ENCODE assay signal across 8 cellular contexts in genomic region chr1:37476460-37477197, GRCh38.
A peak's percentile ranks its signal among the peaks of the same experiment; 100 is the strongest.
DNase-seq lines count a peak whose midpoint lies in the region; TF ChIP-seq lines count a peak whose summit lies in the region.

No MANE protein-coding gene starts in this region.

- H3F3A ChIP-seq in DOHH2 (ENCODE audit: control insufficient read depth, insufficient read depth), result peaks cover 19% of the 10 kb centered on the region

- H3K9me3 ChIP-seq in DOHH2 (ENCODE audit: control insufficient read depth, insufficient read depth, low read length), result no peaks in the 10 kb centered on the region
- no peaks in the 10 kb centered on the region for H3K9me3 ChIP-seq in iPS-20b (ENCODE audit: insufficient read depth, low read depth, low read length)

- no peak overlapping the region for H2AFZ ChIP-seq in KMS-11 (ENCODE audit: low read depth)

- H3K79me2 ChIP-seq in DOHH2 (ENCODE audit: control insufficient read depth, low read length), result peaks cover 61% of the 10 kb centered on the region
- H3K79me2 ChIP-seq in KMS-11 (ENCODE audit: insufficient read depth, low read depth), result peaks cover 59% of the 10 kb centered on the region

- DNase-seq in astrocyte of the cerebellum (ENCODE audit: low read depth) (no peak), NCI-H1417 (lab: John Stamatoyannopoulos, UW) (no peak), NAMALWA (ENCODE audit: low spot score) (no peak), OCI-M2 (lab: John Stamatoyannopoulos, UW; ENCODE audit: unreplicated experiment) (no peak)

- in situ Hi-C loops in astrocyte of the cerebellum (cut with HindIII; ENCODE audit: low sequenced_read_pairs), result no loop called here

- H3K4me3 ChIP-seq in DOHH2 (ENCODE audit: low read length), result peak overlapping the region; percentile 95
- H3K4me3 ChIP-seq in KMS-11 (IDR thresholded peaks at IDR 0.05; ENCODE audit: insufficient read depth, low read depth, low read length), result peak overlapping the region; percentile 46
- peak overlapping the region; percentile 54 for H3K4me3 ChIP-seq in astrocyte of the cerebellum (ENCODE audit: low read depth, low read length)
- peak overlapping the region; percentile 47; the same call in 1 of the 2 replicates for H3K4me3 ChIP-seq in iPS-20b (ENCODE audit: low read length)
- H3K4me3 ChIP-seq in skin epidermis, result peak overlapping the region; percentile 70 to 92 (median 84)

- H3K36me3 ChIP-seq in DOHH2 (ENCODE audit: control insufficient read depth, low read length), result peaks cover 66% of the 10 kb centered on the region
- H3K36me3 ChIP-seq in KMS-11 (ENCODE audit: insufficient read depth), result peaks cover 3% of the 10 kb centered on the region; the same call in 1 of the 2 replicates
- peaks cover 48% of the 10 kb centered on the region for H3K36me3 ChIP-seq in iPS-20b (ENCODE audit: insufficient read depth, low read depth, low read length)

- H4K20me1 ChIP-seq in DOHH2 (ENCODE audit: control insufficient read depth, insufficient read depth, low read depth, low read length) (peaks cover 10% of the 10 kb centered on the region; the same call in 1 of the 2 replicates), KMS-11 (ENCODE audit: insufficient read depth) (0 out of 2 replicates have a peak, but pooled peaks cover 3% of the 10 kb centered on the region)

- H3K4me2 ChIP-seq in DOHH2 (ENCODE audit: low read length) (peak overlapping the region; percentile 82), KMS-11 (peak overlapping the region; percentile 99)

- H3K27ac ChIP-seq in DOHH2 (ENCODE audit: low read depth, low read length) (peak overlapping the region; percentile 85), KMS-11 (peak overlapping the region; percentile 63), iPS-20b (ENCODE audit: low read length) (peak overlapping the region; percentile 6), skin epidermis (peak overlapping the region; percentile 49 to 99 (median 97))

- TF ChIP-seq CTCF in DOHH2 (IDR thresholded peaks at IDR 0.05; ENCODE audit: low read depth, low read length, poor library complexity, severe bottlenecking) (no peak), KMS-11 (conservative IDR thresholded peaks at IDR 0.05; ENCODE audit: low read depth, low read length) (no peak), astrocyte of the cerebellum (IDR thresholded peaks at IDR 0.05; ENCODE audit: low read depth, low read length, missing control alignments) (no peak)

- no peaks in the 10 kb centered on the region for H3K9me2 ChIP-seq in DOHH2 (replicated peaks; ENCODE audit: control insufficient read depth, low read length)

- H3K4me1 ChIP-seq in DOHH2 (ENCODE audit: control insufficient read depth, low read length) (peaks cover 57% of the 10 kb centered on the region), KMS-11 (ENCODE audit: low read depth, poor library complexity, severe bottlenecking) (peaks cover 42% of the 10 kb centered on the region), iPS-20b (ENCODE audit: insufficient read depth, low read length) (peaks cover 33% of the 10 kb centered on the region)

- H3K27me3 ChIP-seq in DOHH2 (ENCODE audit: control insufficient read depth, low read length) (peaks cover 14% of the 10 kb centered on the region), KMS-11 (ENCODE audit: insufficient read depth, low read depth) (no peaks in the 10 kb centered on the region), iPS-20b (ENCODE audit: insufficient read depth, low read length) (peaks cover 26% of the 10 kb centered on the region)

- H3K9ac ChIP-seq in KMS-11, result peak overlapping the region; percentile 79; the same call in 1 of the 2 replicates
- peak overlapping the region; percentile 71; the same call in 1 of the 2 replicates for H3K9ac ChIP-seq in iPS-20b (ENCODE audit: low read depth, low read length)

Comparison
In these comparisons a context has a peak if more than half of its experiments do, and no peak if none do; other contexts are left out.
1. H3K27ac ChIP-seq: peak in every context shown above with its lines; median percentile 97 in skin epidermis; 85 in DOHH2; 63 in KMS-11; 6 in iPS-20b.